Comparison of ENCODE assay signal across 18 cellular contexts in the genomic region with DNA sequence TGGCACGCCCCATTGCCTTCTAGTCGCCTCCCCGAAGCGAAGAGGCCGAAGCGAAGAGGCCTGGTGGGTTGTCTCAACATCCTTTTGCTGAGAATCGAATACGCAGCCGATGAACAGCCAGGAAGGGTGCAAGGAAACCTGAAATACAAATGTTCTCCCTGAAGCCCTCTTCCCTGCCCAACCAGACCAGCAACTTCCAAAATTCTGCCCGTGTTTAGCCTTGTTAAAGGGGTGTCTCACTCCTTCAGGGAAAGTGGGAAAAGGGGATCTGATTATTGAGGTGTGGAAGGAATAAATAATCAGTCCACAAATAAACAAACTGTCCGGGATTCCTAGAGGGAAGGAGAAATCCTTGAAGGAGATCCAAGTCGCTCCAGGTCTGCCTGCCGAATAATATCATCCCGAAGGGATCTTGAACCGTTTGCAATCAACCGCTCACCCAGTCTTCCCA. TPM values are rescaled to one million over a fixed set of nuclear protein-coding genes. Genes with fewer than 3 reads are reported as not detected.
A peak's percentile ranks its signal among the peaks of the same experiment; 100 is the strongest.
DNase-seq lines count a peak whose midpoint lies in the region; ATAC-seq and TF ChIP-seq lines count a peak whose summit lies in the region.
"Had no signal": no experiment of that assay in that cellular context is flagged by ENCODE, and none has a peak within 500 bp of the region (broad histone marks: within the 10 kb centered on the region; RNA-seq: fewer than 3 reads in every experiment).

No MANE protein-coding gene starts in this region.

- no peaks in the 10 kb centered on the region for H3F3A ChIP-seq in smooth muscle cell (ENCODE audit: low read depth)

- H3K4me3 ChIP-seq in astrocyte of the spinal cord (ENCODE audit: low read depth, low read length) (peak overlapping the region; percentile 99), smooth muscle cell (peak overlapping the region; percentile 67), left lung (no peak overlapping the region), ovary (no peak overlapping the region), lower leg skin (ENCODE audit: low read depth, poor library complexity, severe bottlenecking) (no peak overlapping the region)

- H3K9me3 ChIP-seq in smooth muscle cell (replicated peaks; ENCODE audit: low read depth) (no peaks in the 10 kb centered on the region), left lung (no peaks in the 10 kb centered on the region), ovary (no peaks in the 10 kb centered on the region)

- H3K4me1 Mint-ChIP-seq in activated CD4-positive, alpha-beta T cell treated with anti-CD3 and anti-CD28 coated beads, Interleukin-2, amount 10 ng/mL, durations not matched to agents 24 days and 14 days, result peaks cover 7% of the 10 kb centered on the region

- no peak overlapping the region for H3K27ac ChIP-seq in smooth muscle cell (ENCODE audit: low read depth)
- H3K27ac ChIP-seq in left lung, result no peak overlapping the region
- no peak overlapping the region for H3K27ac ChIP-seq in ovary
- H3K27ac ChIP-seq: WERI-Rb-1 had no signal

- H2AFZ ChIP-seq in smooth muscle cell (ENCODE audit: low read depth), result peak overlapping the region; percentile 82

- H3K4me3 Mint-ChIP-seq in activated CD4-positive, alpha-beta T cell treated with anti-CD3 and anti-CD28 coated beads, Interleukin-2, amount 10 ng/mL, durations not matched to agents 24 days and 14 days, result no peak overlapping the region
- H3K4me3 Mint-ChIP-seq: stimulated activated effector memory CD8-positive, alpha-beta T cell treated with anti-CD3 and anti-CD28 coated beads, Interleukin-12 subunit alpha, Interleukin-12 subunit beta, amount 100 ng/mL, for 72 hours had no signal

- TF ChIP-seq EP300 in ovary (IDR thresholded peaks at IDR 0.05), result no peak

- in situ Hi-C loops in astrocyte of the spinal cord (cut with HindIII; ENCODE audit: low sequenced_read_pairs), result loop anchor here (25.0 kb wide), 1 partner anchor 497 kb away; no protein-coding TSS in a partner anchor

- no peak for DNase-seq in activated CD4-positive, alpha-beta T cell treated with anti-CD3 and anti-CD28 coated beads, Interleukin-2, amount 10 ng/mL, durations not matched to agents 24 days and 14 days
- no peak for DNase-seq in activated CD4-positive, alpha-beta T cell treated with anti-CD3 and anti-CD28 coated beads for 1 hour
- DNase-seq in astrocyte of the spinal cord (ENCODE audit: low read depth, low spot score) (peak; percentile 61), left kidney (ENCODE audit: low read depth, low spot score) (peak; percentile 54), smooth muscle cell (lab: John Stamatoyannopoulos, UW; ENCODE audit: unreplicated experiment) (no peak), left lung (no peak), ovary (no peak), lower leg skin (ENCODE audit: low spot score in 2 of 2) (no peak)
- DNase-seq: activated naive CD4-positive, alpha-beta T cell; CD4-positive, alpha-beta memory T cell; effector CD8-positive, alpha-beta T cell; NCI-H774; occipital lobe; small intestine; SW 1271; WERI-Rb-1 had no signal

- H3K4me2 ChIP-seq in smooth muscle cell, result peak overlapping the region; percentile 93

- TF ChIP-seq CTCF in astrocyte of the spinal cord (IDR thresholded peaks at IDR 0.05; ENCODE audit: low read depth, low read length), result no peak
- TF ChIP-seq CTCF in smooth muscle cell (IDR thresholded peaks at IDR 0.05; ENCODE audit: borderline replicate concordance, insufficient read depth, poor library complexity, severe bottlenecking), result no peak
- no peak for TF ChIP-seq CTCF in left lung (IDR thresholded peaks at IDR 0.05)
- TF ChIP-seq CTCF in ovary (IDR thresholded peaks at IDR 0.05), result no peak
- no peak for TF ChIP-seq CTCF in lower leg skin (IDR thresholded peaks at IDR 0.05)

- H3K36me3 ChIP-seq in smooth muscle cell (ENCODE audit: low read depth), result no peaks in the 10 kb centered on the region
- no peaks in the 10 kb centered on the region for H3K36me3 ChIP-seq in left lung
- H3K36me3 ChIP-seq in ovary, result no peaks in the 10 kb centered on the region
- H3K36me3 ChIP-seq: WERI-Rb-1 had no signal

- peaks cover 56% of the 10 kb centered on the region for H3K27me3 Mint-ChIP-seq in activated CD4-positive, alpha-beta T cell treated with anti-CD3 and anti-CD28 coated beads, Interleukin-2, amount 10 ng/mL, durations not matched to agents 24 days and 14 days

- no peak for TF ChIP-seq POLR2A in ovary (IDR thresholded peaks at IDR 0.05)
- TF ChIP-seq POLR2A in lower leg skin (IDR thresholded peaks at IDR 0.05), result no peak

- H3K36me3 Mint-ChIP-seq in activated CD4-positive, alpha-beta T cell treated with anti-CD3 and anti-CD28 coated beads, Interleukin-2, amount 10 ng/mL, durations not matched to agents 24 days and 14 days (ENCODE audit: low read depth), result no peaks in the 10 kb centered on the region
- H3K36me3 Mint-ChIP-seq: CD4-positive, alpha-beta memory T cell had no signal

- H3K9me3 Mint-ChIP-seq in activated CD4-positive, alpha-beta T cell treated with anti-CD3 and anti-CD28 coated beads, Interleukin-2, amount 10 ng/mL, durations not matched to agents 24 days and 14 days, result no peaks in the 10 kb centered on the region
- H3K9me3 Mint-ChIP-seq: CD4-positive, alpha-beta memory T cell; stimulated activated effector memory CD8-positive, alpha-beta T cell treated with anti-CD3 and anti-CD28 coated beads, Interleukin-12 subunit alpha, Interleukin-12 subunit beta, amount 100 ng/mL, for 72 hours had no signal

- ATAC-seq in left lung, result no peak
- ATAC-seq: stimulated activated effector memory CD8-positive, alpha-beta T cell treated with anti-CD3 and anti-CD28 coated beads, Interleukin-12 subunit alpha, Interleukin-12 subunit beta, amount 100 ng/mL, for 72 hours had no signal

- no peak overlapping the region for H3K9ac ChIP-seq in smooth muscle cell (ENCODE audit: low read depth)

- WGBS in smooth muscle cell (ENCODE audit: low lambda C conversion rate), result 32% methylated on average over 16 of the region's 16 CpGs
- WGBS in ovary, 3 donors, result 47 to 58% (median 53%) methylated on average over 16 of the region's 16 CpGs
- 31 to 32% methylated on average over 16 of the region's 16 CpGs for WGBS in lower leg skin, 2 donors

- H3K4me1 ChIP-seq in smooth muscle cell (ENCODE audit: low read depth) (peaks cover 29% of the 10 kb centered on the region), left lung (peaks cover 0 to 30% of the 10 kb centered on the region in 2 donors), ovary (ENCODE audit: insufficient read depth) (peaks cover 4% of the 10 kb centered on the region)

- intact Hi-C loops in activated CD4-positive, alpha-beta T cell treated with anti-CD3 and anti-CD28 coated beads, Interleukin-2, amount 10 ng/mL, durations not matched to agents 24 days and 14 days (cut with micrococcal nuclease), result loop anchor here (2.0 to 10.0 kb wide), 2 partner anchors 56 to 1070 kb away; no protein-coding TSS in a partner anchor
- intact Hi-C loops in left lung (cut with DNase I) (no loop called here), ovary (cut with DNase I) (loop anchor here (2.0 to 10.0 kb wide), 5 partner anchors 490 to 714 kb away; no protein-coding TSS in a partner anchor), lower leg skin (cut with DNase I; ENCODE audit: low total_unique reads) (loop anchor here (5.0 kb wide), 1 partner anchor 712 kb away; no protein-coding TSS in a partner anchor)

- H3K27me3 ChIP-seq in smooth muscle cell (ENCODE audit: low read depth), result peaks cover 30% of the 10 kb centered on the region
- peaks cover 69 to 95% of the 10 kb centered on the region in 2 donors for H3K27me3 ChIP-seq in left lung
- H3K27me3 ChIP-seq in ovary, result peaks cover 2% of the 10 kb centered on the region

- peaks cover 18% of the 10 kb centered on the region for H3K79me2 ChIP-seq in smooth muscle cell (ENCODE audit: low read depth)

- peak overlapping the region; percentile 15 for H3K27ac Mint-ChIP-seq in activated CD4-positive, alpha-beta T cell treated with anti-CD3 and anti-CD28 coated beads, Interleukin-2, amount 10 ng/mL, durations not matched to agents 24 days and 14 days
- H3K27ac Mint-ChIP-seq: stimulated activated effector memory CD8-positive, alpha-beta T cell treated with anti-CD3 and anti-CD28 coated beads, Interleukin-12 subunit alpha, Interleukin-12 subunit beta, amount 100 ng/mL, for 72 hours had no signal

- H4K20me1 ChIP-seq in smooth muscle cell (ENCODE audit: low read depth), result peaks cover 15% of the 10 kb centered on the region

RNA-seq across cellular contexts. Expression of gene FOXC2, which starts 1.4 kb away (rescaled TPM):
- total RNA-seq in activated CD4-positive, alpha-beta T cell treated with anti-CD3 and anti-CD28 coated beads, Interleukin-2, amount 10 ng/mL, durations not matched to agents 24 days and 14 days, result not detected in 2 replicates
- total RNA-seq in smooth muscle cell (2.7 and 2.8 TPM in 2 replicates), left lung (1 to 10 TPM in 1 of 2 donors, under 1 TPM in 1; 0.41 to 2.0 TPM), ovary (1 to 10 TPM in 1 of 7 donors, under 1 TPM in 6; 0.10 to 1.3 (median 0.35) TPM), lower leg skin (under 1 TPM in 3 of 4 donors, not detected in 1; 0.16 to 0.32 (median 0.17) TPM)
- polyA plus RNA-seq in smooth muscle cell (18.0 and 18.1 TPM in 2 replicates), ovary (1 to 10 TPM in 1 of 2 donors, under 1 TPM in 1; 0.47 to 2.5 TPM)
- total RNA-seq: CD4-positive, alpha-beta memory T cell; fibroblast of villous mesenchyme had no signal
- polyA plus RNA-seq: CD4-positive, alpha-beta memory T cell had no signal

RNA-seq across cellular contexts. Expression of gene MTHFSD, which starts 10.2 kb away (rescaled TPM):
- total RNA-seq in activated CD4-positive, alpha-beta T cell treated with anti-CD3 and anti-CD28 coated beads, Interleukin-2, amount 10 ng/mL, durations not matched to agents 24 days and 14 days, result 27.2 and 29.1 TPM in 2 replicates
- 14.7 and 23.0 TPM in 2 replicates for total RNA-seq in smooth muscle cell
- polyA plus RNA-seq in smooth muscle cell, result 13.3 and 16.5 TPM in 2 replicates
- total RNA-seq in left lung, result 10 to 100 TPM; 19.7 to 20.2 TPM
- total RNA-seq in ovary, result 10 to 100 TPM; 12.4 to 24.9 (median 22.5) TPM
- polyA plus RNA-seq in ovary, result 10 to 100 TPM; 11.0 to 16.5 TPM
- 10 to 100 TPM; 14.5 to 34.8 (median 25.5) TPM for total RNA-seq in lower leg skin

RNA-seq across cellular contexts. Expression of gene FOXL1, which starts 13.1 kb away (rescaled TPM):
- 0.05 TPM in 1 of 2 replicates, not detected in the other for total RNA-seq in activated CD4-positive, alpha-beta T cell treated with anti-CD3 and anti-CD28 coated beads, Interleukin-2, amount 10 ng/mL, durations not matched to agents 24 days and 14 days
- 4.6 and 6.8 TPM in 2 replicates for total RNA-seq in smooth muscle cell
- 3.8 and 5.4 TPM in 2 replicates for polyA plus RNA-seq in smooth muscle cell
- total RNA-seq in left lung, result under 1 TPM; 0.99 TPM
- under 1 TPM in 6 of 7 donors, not detected in 1; 0.10 to 0.51 (median 0.34) TPM for total RNA-seq in ovary
- 1 to 10 TPM in 1 of 2 donors, under 1 TPM in 1; 0.51 to 1.3 TPM for polyA plus RNA-seq in ovary
- total RNA-seq in lower leg skin, result under 1 TPM in 2 of 4 donors, not detected in 2; 0.23 to 0.49 TPM
- total RNA-seq: CD4-positive, alpha-beta memory T cell had no signal
- polyA plus RNA-seq: CD4-positive, alpha-beta memory T cell had no signal

RNA-seq across cellular contexts. Expression of gene FOXF1, which starts 54.9 kb away (rescaled TPM):
- total RNA-seq in activated CD4-positive, alpha-beta T cell treated with anti-CD3 and anti-CD28 coated beads, Interleukin-2, amount 10 ng/mL, durations not matched to agents 24 days and 14 days, result not detected in 2 replicates
- total RNA-seq in smooth muscle cell, result 15.6 and 24.7 TPM in 2 replicates
- 30.5 and 31.5 TPM in 2 replicates for polyA plus RNA-seq in smooth muscle cell
- 10 to 100 TPM; 21.7 to 30.3 TPM for total RNA-seq in left lung
- 1 to 10 TPM in 2 of 7 donors, under 1 TPM in 5; 0.22 to 1.5 (median 0.45) TPM for total RNA-seq in ovary
- polyA plus RNA-seq in ovary, result under 1 TPM; 0.23 to 0.70 TPM
- total RNA-seq in lower leg skin, result under 1 TPM in 2 of 4 donors, not detected in 2; 0.10 to 0.45 TPM
- total RNA-seq: CD4-positive, alpha-beta memory T cell had no signal
- polyA plus RNA-seq: CD4-positive, alpha-beta memory T cell had no signal

Comparison
In these comparisons a context has a peak if more than half of its experiments do, and no peak if none do; other contexts are left out.
1. DNase-seq: peak in astrocyte of the spinal cord (single experiment) and left kidney (single experiment); none in activated CD4-positive, alpha-beta T cell treated with anti-CD3 and anti-CD28 coated beads, Interleukin-2, amount 10 ng/mL, durations not matched to agents 24 days and 14 days (single experiment), activated CD4-positive, alpha-beta T cell treated with anti-CD3 and anti-CD28 coated beads for 1 hour (single experiment), smooth muscle cell (single experiment), left lung (0 of 2), ovary (0 of 5) and lower leg skin (0 of 2).
2. H3K4me3 ChIP-seq: peak in astrocyte of the spinal cord (single experiment) and smooth muscle cell (single experiment); none in left lung (0 of 2), ovary (single experiment) and lower leg skin (single experiment).
3. intact Hi-C loops: an anchor here in activated CD4-positive, alpha-beta T cell treated with anti-CD3 and anti-CD28 coated beads, Interleukin-2, amount 10 ng/mL, durations not matched to agents 24 days and 14 days (2.0 to 10.0 kb wide), ovary (2.0 to 10.0 kb wide) and lower leg skin (5.0 kb wide); none called in left lung.